ENCODE assay signal across 1 cellular context in genomic region chr16:57669476-57670162, GRCh38.
TF ChIP-seq lines count a peak whose summit lies in the region.

No MANE protein-coding gene starts in this region.

TF ChIP-seq in K562, 482 proteins besides CTCF, POLR2A, EP300 and RAD21:
- no peak for TF ChIP-seq KDM1A (IDR thresholded peaks at IDR 0.05)
- no peak for TF ChIP-seq SIRT6 (IDR thresholded peaks at IDR 0.05; ENCODE audit: low read depth, low read length)
- TF ChIP-seq RHOXF2B (CRISPR knock-in tag; conservative IDR thresholded peaks at IDR 0.05): no peak
- TF ChIP-seq HIVEP1 (CRISPR knock-in tag; IDR thresholded peaks at IDR 0.05): no peak
- TF ChIP-seq CEBPZ (IDR thresholded peaks at IDR 0.05; ENCODE audit: borderline replicate concordance, low read depth, low read length): no peak
- TF ChIP-seq FOSL1 (tag; conservative IDR thresholded peaks at IDR 0.05): no peak
- TF ChIP-seq PCBP1 (IDR thresholded peaks at IDR 0.05; ENCODE audit: low read depth, low read length, poor library complexity, severe bottlenecking): no peak
- no peak for TF ChIP-seq GATAD2B (IDR thresholded peaks at IDR 0.05; ENCODE audit: borderline replicate concordance)
- TF ChIP-seq MITF (IDR thresholded peaks at IDR 0.05): no peak
- peak; percentile 27; the same call in 1 of the 2 replicates for TF ChIP-seq ETV1 (tag; conservative IDR thresholded peaks at IDR 0.05; ENCODE audit: low read depth)
- no peak for TF ChIP-seq SAFB (IDR thresholded peaks at IDR 0.05; ENCODE audit: borderline replicate concordance, low read depth, low read length)
- TF ChIP-seq L3MBTL2 (IDR thresholded peaks at IDR 0.05): no peak
- TF ChIP-seq RBFOX2 (IDR thresholded peaks at IDR 0.05; ENCODE audit: low read depth, low read length): no peak
- TF ChIP-seq USF2 (CRISPR knock-in tag; IDR thresholded peaks at IDR 0.05): peak; percentile 5; the same call in 1 of the 2 replicates
- no peak for TF ChIP-seq ZNF124 (CRISPR knock-in tag; IDR thresholded peaks at IDR 0.05)
- TF ChIP-seq SFPQ (IDR thresholded peaks at IDR 0.05; ENCODE audit: low read depth, low read length): no peak
- TF ChIP-seq NELFE (IDR thresholded peaks at IDR 0.05; ENCODE audit: insufficient read depth, insufficient read length): no peak
- no peak for TF ChIP-seq NRF1 (conservative IDR thresholded peaks at IDR 0.05 in 1 of 2, IDR thresholded peaks at IDR 0.05 in 1 of 2)
- no peak for TF ChIP-seq ZNF146 (CRISPR knock-in tag; IDR thresholded peaks at IDR 0.05; ENCODE audit: unreplicated experiment)
- TF ChIP-seq CHCHD3 (CRISPR knock-in tag; IDR thresholded peaks at IDR 0.05): no peak
- 0 out of 4 replicates have a peak, but pooled peaks of 1 of the 2 experiments have one; percentile 57 for TF ChIP-seq FOXA3 (CRISPR knock-in tag; conservative IDR thresholded peaks at IDR 0.05 in 1 of 2, IDR thresholded peaks at IDR 0.05 in 1 of 2)
- no peak for TF ChIP-seq ZNF41 (CRISPR knock-in tag; conservative IDR thresholded peaks at IDR 0.05)
- no peak for TF ChIP-seq FIP1L1 (IDR thresholded peaks at IDR 0.05; ENCODE audit: low read depth, low read length, poor library complexity, severe bottlenecking)
- TF ChIP-seq USF1 (CRISPR knock-in tag; IDR thresholded peaks at IDR 0.05): peak; percentile 37; the same call in 1 of the 2 replicates
- no peak for TF ChIP-seq ZNF347 (CRISPR knock-in tag; IDR thresholded peaks at IDR 0.05; ENCODE audit: low read depth)
- no peak for TF ChIP-seq CHD2 (IDR thresholded peaks at IDR 0.05; ENCODE audit: low read depth, low read length)
- TF ChIP-seq RFX5 (IDR thresholded peaks at IDR 0.05; ENCODE audit: low read depth, low read length): no peak
- TF ChIP-seq ZBTB43 (CRISPR knock-in tag; IDR thresholded peaks at IDR 0.05): no peak
- TF ChIP-seq RFX1 (IDR thresholded peaks at IDR 0.05): no peak
- TF ChIP-seq FOXK2 (conservative IDR thresholded peaks at IDR 0.05 in 1 of 2, IDR thresholded peaks at IDR 0.05 in 1 of 2; ENCODE audit: low read depth in 2 of 2): no peak
- no peak for TF ChIP-seq NFXL1 (CRISPR knock-in tag; IDR thresholded peaks at IDR 0.05)
- peak; percentile 86 for TF ChIP-seq ZNF24 (IDR thresholded peaks at IDR 0.05)
